Comparison of ENCODE assay signal across 16 cellular contexts in the genomic region with DNA sequence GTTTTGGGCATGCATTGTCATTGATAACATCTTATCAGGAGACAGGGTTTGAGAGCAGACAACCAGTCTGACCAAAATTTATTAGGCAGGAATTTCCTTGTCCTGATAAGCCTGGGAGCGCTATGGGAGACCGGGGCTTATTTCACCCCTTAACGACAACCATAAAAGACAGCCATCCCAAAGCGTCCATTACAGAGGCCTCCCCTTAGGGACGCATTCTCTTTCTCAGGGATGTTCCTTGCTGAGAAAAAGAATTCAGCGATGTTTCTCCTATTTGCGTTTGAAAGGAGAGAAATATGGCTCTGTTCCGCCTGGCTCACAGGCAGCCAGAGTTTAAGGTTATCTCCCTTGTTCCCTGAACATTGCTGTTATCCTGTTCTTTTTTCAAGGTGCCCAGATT. TPM values are rescaled to one million over a fixed set of nuclear protein-coding genes. Genes with fewer than 3 reads are reported as not detected.
DNase-seq lines count a peak whose midpoint lies in the region; ATAC-seq and TF ChIP-seq lines count a peak whose summit lies in the region.
"Not testable (repeated sequence)": the region's sequence is repeated elsewhere in the genome, so short reads cannot be mapped to it uniquely, and the experiment has no call there.
"Had no signal": no experiment of that assay in that cellular context is flagged by ENCODE, and none has a peak within 500 bp of the region (broad histone marks: within the 10 kb centered on the region; RNA-seq: fewer than 3 reads in every experiment).

No MANE protein-coding gene starts in this region.

- H3K9me3 Mint-ChIP-seq in type B pancreatic cell: peaks cover 18% of the 10 kb centered on the region

- not testable (repeated sequence) for H3K27me3 Mint-ChIP-seq in type B pancreatic cell

- not testable (repeated sequence) for H4K8ac ChIP-seq in mesendoderm (ENCODE audit: low read depth, low read length)

- H3K18ac ChIP-seq in mesendoderm (ENCODE audit: low read length): not testable (repeated sequence)

- not testable (repeated sequence) for H3K4me3 ChIP-seq in HUES64 (ENCODE audit: low read length); RWPE2 (ENCODE audit: severe bottlenecking); body of pancreas; mesendoderm (ENCODE audit: low read length)

- H3K36me3 Mint-ChIP-seq in type B pancreatic cell: not testable (repeated sequence)

- H3K4me2 ChIP-seq in mesendoderm (ENCODE audit: low read length): not testable (repeated sequence)

- intact Hi-C loops in body of pancreas (cut with DNase I): not testable (repeated sequence)

- H3K27ac Mint-ChIP-seq in type B pancreatic cell: peak overlapping the region; percentile 99

- not testable (repeated sequence) for H2BK120ac ChIP-seq in mesendoderm (ENCODE audit: low read depth, low read length)

- not testable (repeated sequence) for ATAC-seq in RWPE2 (ENCODE audit: low read depth); body of pancreas; foreskin keratinocyte

- not testable (repeated sequence) for H3K23ac ChIP-seq in mesendoderm (ENCODE audit: low read length)

- not testable (repeated sequence) for H3K56ac ChIP-seq in mesendoderm (ENCODE audit: low read length)

- H3K27me3 ChIP-seq in HUES64 (ENCODE audit: insufficient read depth, low read length); RWPE2 (ENCODE audit: insufficient read depth, poor library complexity, severe bottlenecking); body of pancreas; foreskin keratinocyte; mesendoderm (ENCODE audit: insufficient read depth, low read length, poor library complexity): not testable (repeated sequence)

- TF ChIP-seq CTCF in RWPE2 (IDR thresholded peaks at IDR 0.05; ENCODE audit: poor library complexity, severe bottlenecking); body of pancreas (IDR thresholded peaks at IDR 0.05); foreskin keratinocyte (conservative IDR thresholded peaks at IDR 0.05); type B pancreatic cell (conservative IDR thresholded peaks at IDR 0.05): not testable (repeated sequence)

- H3K79me2 ChIP-seq in mesendoderm (ENCODE audit: control insufficient read depth, insufficient read depth, low read length): not testable (repeated sequence)

- H3K4me3 Mint-ChIP-seq in type B pancreatic cell: not testable (repeated sequence)

- H2AK5ac ChIP-seq in mesendoderm (ENCODE audit: low read length): not testable (repeated sequence)

- H2BK5ac ChIP-seq in mesendoderm (ENCODE audit: low read length): not testable (repeated sequence)

- H3K9me3 ChIP-seq in HUES64 (ENCODE audit: insufficient read depth, low read depth, low read length): peaks cover 21% of the 10 kb centered on the region
- H3K9me3 ChIP-seq in RWPE2 (ENCODE audit: severe bottlenecking); body of pancreas: not testable (repeated sequence)

- not testable (repeated sequence) for H3K4me1 Mint-ChIP-seq in type B pancreatic cell (ENCODE audit: unreplicated experiment)

- H3K4me1 ChIP-seq in HUES64 (ENCODE audit: insufficient read depth, low read length): peaks cover 17% of the 10 kb centered on the region
- H3K4me1 ChIP-seq in RWPE2 (ENCODE audit: insufficient read depth, poor library complexity, severe bottlenecking): peaks cover 13% of the 10 kb centered on the region
- H3K4me1 ChIP-seq in body of pancreas: peaks cover 50% of the 10 kb centered on the region
- H3K4me1 ChIP-seq in foreskin keratinocyte: peaks cover 26% of the 10 kb centered on the region
- H3K4me1 ChIP-seq in mesendoderm (ENCODE audit: control insufficient read depth, low read depth, low read length): not testable (repeated sequence)

- 0 out of 2 replicates have a peak overlapping the region, but pooled peaks have one; percentile 21 for H3K9ac ChIP-seq in HUES64 (ENCODE audit: low read depth, low read length)
- H3K9ac ChIP-seq in mesendoderm (ENCODE audit: low read length): not testable (repeated sequence)

- H2BK15ac ChIP-seq in mesendoderm (replicated peaks; ENCODE audit: low read depth): peak overlapping the region; percentile 57

- DNase-seq in ELF-1 (ENCODE audit: low read depth, low spot score): peak; percentile 47
- DNase-seq in RWPE2 (ENCODE audit: low spot score); body of pancreas; foreskin keratinocyte; type B pancreatic cell (ENCODE audit: extremely low spot score, unreplicated experiment): not testable (repeated sequence)
- peak; percentile 38 for DNase-seq in mesendoderm

- H4K5ac ChIP-seq in mesendoderm (ENCODE audit: low read length): not testable (repeated sequence)

- not testable (repeated sequence) for H3K79me1 ChIP-seq in mesendoderm (ENCODE audit: low read length)

- H3K27ac ChIP-seq in HUES64 (ENCODE audit: low read depth, low read length) (peak overlapping the region; percentile 85; the same call in 1 of the 2 replicates), RWPE2 (ENCODE audit: poor library complexity, severe bottlenecking) (peak overlapping the region; percentile 84), body of pancreas (peak overlapping the region; percentile 91 to 95 (median 94)), foreskin keratinocyte (peak overlapping the region; percentile 99)
- not testable (repeated sequence) for H3K27ac ChIP-seq in mesendoderm (ENCODE audit: low read depth, low read length)

- WGBS in HUES64: 53% methylated on average over 8 of the region's 8 CpGs
- WGBS in body of pancreas, 2 donors: 74 to 84% methylated on average over 8 of the region's 8 CpGs
- WGBS in mesendoderm (ENCODE audit: extremely low coverage, insufficient coverage, low lambda C conversion rate): no CpG with 5 or more reads among the region's 8 CpGs

- not testable (repeated sequence) for TF ChIP-seq POLR2A in body of pancreas (IDR thresholded peaks at IDR 0.05)

- H3K36me3 ChIP-seq in HUES64 (ENCODE audit: insufficient read depth, low read length); RWPE2 (ENCODE audit: low read depth); body of pancreas (replicated peaks in 1 of 2; ENCODE audit: insufficient read depth in 1 of 2, low read depth in 2 of 2); mesendoderm (ENCODE audit: control insufficient read depth, insufficient read depth, low read length): not testable (repeated sequence)

- H3K4ac ChIP-seq in mesendoderm (ENCODE audit: low read depth, low read length): not testable (repeated sequence)

RNA-seq across cellular contexts. Expression of a gene that starts 10.5 kb away (rescaled TPM):
- polyA plus RNA-seq in HUES64 (2013, experiment 1 of 2): 0.35 TPM
- 0.51 TPM for polyA plus RNA-seq in HUES64 (2013, experiment 2 of 2)
- 1 to 10 TPM in 1 of 2 donors, not detected in 1; 1.3 TPM for total RNA-seq in body of pancreas
- total RNA-seq in foreskin keratinocyte: not detected in 2 replicates
- polyA plus RNA-seq in foreskin keratinocyte: not detected in 2 replicates
- polyA plus RNA-seq in mesendoderm (2013, experiment 1 of 2): 0.11 TPM
- 0.11 TPM for polyA plus RNA-seq in mesendoderm (2013, experiment 2 of 2)
- 2.5 and 5.1 TPM in 2 replicates for total RNA-seq in type B pancreatic cell (ENCODE audit: low replicate concordance)
- total RNA-seq: CD4-positive, CD25-positive, alpha-beta regulatory T cell; Daoy; G401; GM12878; H7; HepG2; HT-29 had no signal
- polyA plus RNA-seq: A549; AG04450; CD4-positive, CD25-positive, alpha-beta regulatory T cell; HepG2 had no signal

RNA-seq across cellular contexts. Expression of a gene that starts 26.9 kb away (rescaled TPM):
- polyA plus RNA-seq in HUES64 (2013, experiment 1 of 2): not detected
- polyA plus RNA-seq in HUES64 (2013, experiment 2 of 2): not detected
- total RNA-seq in body of pancreas (not detected), foreskin keratinocyte (2.7 and 3.1 TPM in 2 replicates), type B pancreatic cell (ENCODE audit: low replicate concordance) (not detected in 2 replicates)
- polyA plus RNA-seq in foreskin keratinocyte: 1.4 and 2.9 TPM in 2 replicates
- polyA plus RNA-seq in mesendoderm (2013, experiment 1 of 2): not detected
- not detected for polyA plus RNA-seq in mesendoderm (2013, experiment 2 of 2)
- total RNA-seq: CD4-positive, CD25-positive, alpha-beta regulatory T cell; Daoy; G401; GM12878; H7; HepG2; HT-29 had no signal
- polyA plus RNA-seq: A549; AG04450; CD4-positive, CD25-positive, alpha-beta regulatory T cell; HepG2 had no signal

RNA-seq across cellular contexts. Expression of a gene that starts 29.5 kb away (rescaled TPM):
- polyA plus RNA-seq in HUES64 (2013, experiment 1 of 2): not detected
- not detected for polyA plus RNA-seq in HUES64 (2013, experiment 2 of 2)
- not detected for total RNA-seq in body of pancreas
- 3.5 and 5.9 TPM in 2 replicates for total RNA-seq in foreskin keratinocyte
- polyA plus RNA-seq in foreskin keratinocyte: 3.4 and 4.3 TPM in 2 replicates
- polyA plus RNA-seq in mesendoderm (2013, experiment 1 of 2): not detected
- polyA plus RNA-seq in mesendoderm (2013, experiment 2 of 2): not detected
- total RNA-seq in type B pancreatic cell (ENCODE audit: low replicate concordance): not detected in 2 replicates
- total RNA-seq: CD4-positive, CD25-positive, alpha-beta regulatory T cell; Daoy; G401; GM12878; H7; HepG2; HT-29 had no signal
- polyA plus RNA-seq: A549; AG04450; CD4-positive, CD25-positive, alpha-beta regulatory T cell; GM12878; HepG2 had no signal

RNA-seq across cellular contexts. Expression of a gene that starts 52.4 kb away (rescaled TPM):
- polyA plus RNA-seq in HUES64 (2013, experiment 1 of 2): not detected
- not detected for polyA plus RNA-seq in HUES64 (2013, experiment 2 of 2)
- total RNA-seq in body of pancreas (not detected), foreskin keratinocyte (0.18 TPM in 1 of 2 replicates, not detected in the other), type B pancreatic cell (ENCODE audit: low replicate concordance) (not detected in 2 replicates)
- polyA plus RNA-seq in foreskin keratinocyte: 0.21 TPM in 1 of 2 replicates, not detected in the other
- polyA plus RNA-seq in mesendoderm (2013, experiment 1 of 2): not detected
- not detected for polyA plus RNA-seq in mesendoderm (2013, experiment 2 of 2)
- total RNA-seq: CD4-positive, CD25-positive, alpha-beta regulatory T cell; Daoy; G401; GM12878; H7; HepG2; HT-29 had no signal
- polyA plus RNA-seq: A549; AG04450; CD4-positive, CD25-positive, alpha-beta regulatory T cell; GM12878; HepG2 had no signal
